Comparison of ENCODE assay signal across 9 cellular contexts in genomic region chr3:175338775-175339535, GRCh38.
A peak's percentile ranks its signal among the peaks of the same experiment; 100 is the strongest.
DNase-seq lines count a peak whose midpoint lies in the region; ATAC-seq and TF ChIP-seq lines count a peak whose summit lies in the region.
"Had no signal": no experiment of that assay in that cellular context is flagged by ENCODE, and none has a peak within 500 bp of the region (broad histone marks: within the 10 kb centered on the region; RNA-seq: fewer than 3 reads in every experiment).

No MANE protein-coding gene starts in this region.

- H3K4me1 Mint-ChIP-seq in osteocyte (ENCODE audit: unreplicated experiment), result peaks cover 19% of the 10 kb centered on the region
- H3K4me1 Mint-ChIP-seq in stimulated activated memory B cell treated with anti-CD40 and anti-IgM and Interleukin-4, amounts not matched to agents 10 μg/mL and 1 μg/mL and 100 μg/mL, for 72 hours, result no peaks in the 10 kb centered on the region

- H3K36me3 Mint-ChIP-seq in osteocyte (ENCODE audit: unreplicated experiment), result no peaks in the 10 kb centered on the region
- no peaks in the 10 kb centered on the region for H3K36me3 Mint-ChIP-seq in stimulated activated memory B cell treated with anti-CD40 and anti-IgM and Interleukin-4, amounts not matched to agents 10 μg/mL and 1 μg/mL and 100 μg/mL, for 72 hours
- H3K36me3 Mint-ChIP-seq: brain had no signal

- H3K9me3 Mint-ChIP-seq in osteocyte (ENCODE audit: unreplicated experiment), result no peaks in the 10 kb centered on the region
- peaks cover 3% of the 10 kb centered on the region for H3K9me3 Mint-ChIP-seq in stimulated activated memory B cell treated with anti-CD40 and anti-IgM and Interleukin-4, amounts not matched to agents 10 μg/mL and 1 μg/mL and 100 μg/mL, for 72 hours
- H3K9me3 Mint-ChIP-seq: brain had no signal

- TF ChIP-seq CTCF in prostate gland (IDR thresholded peaks at IDR 0.05), result no peak
- TF ChIP-seq CTCF in osteocyte (IDR thresholded peaks at IDR 0.05), result no peak

- H3K4me3 Mint-ChIP-seq in osteocyte (ENCODE audit: unreplicated experiment), result no peak overlapping the region
- no peak overlapping the region for H3K4me3 Mint-ChIP-seq in stimulated activated memory B cell treated with anti-CD40 and anti-IgM and Interleukin-4, amounts not matched to agents 10 μg/mL and 1 μg/mL and 100 μg/mL, for 72 hours
- H3K4me3 Mint-ChIP-seq: brain had no signal

- H3K4me3 ChIP-seq in prostate gland, result no peak overlapping the region

- TF ChIP-seq POLR2A in prostate gland (IDR thresholded peaks at IDR 0.05), result no peak

- H3K27ac Mint-ChIP-seq in osteocyte (ENCODE audit: unreplicated experiment), result no peak overlapping the region
- H3K27ac Mint-ChIP-seq in stimulated activated memory B cell treated with anti-CD40 and anti-IgM and Interleukin-4, amounts not matched to agents 10 μg/mL and 1 μg/mL and 100 μg/mL, for 72 hours, result no peak overlapping the region

- WGBS in prostate gland, result 8% methylated on average over 7 of the region's 7 CpGs

- intact Hi-C loops in prostate gland (cut with DNase I), result no loop called here

- H3K27me3 Mint-ChIP-seq in osteocyte (ENCODE audit: unreplicated experiment), result no peaks in the 10 kb centered on the region
- H3K27me3 Mint-ChIP-seq in stimulated activated memory B cell treated with anti-CD40 and anti-IgM and Interleukin-4, amounts not matched to agents 10 μg/mL and 1 μg/mL and 100 μg/mL, for 72 hours, result no peaks in the 10 kb centered on the region
- H3K27me3 Mint-ChIP-seq: brain had no signal

- no peaks in the 10 kb centered on the region for H3K9me3 ChIP-seq in prostate gland

- no peaks in the 10 kb centered on the region for H3K36me3 ChIP-seq in prostate gland

- DNase-seq in GM03348 (ENCODE audit: low spot score) (peak; percentile 55), NCI-H226 (peak; percentile 54), prostate gland (ENCODE audit: low spot score) (peak; percentile 60), osteocyte (ENCODE audit: extremely low spot score, unreplicated experiment) (no peak)

- no peaks in the 10 kb centered on the region for H3K4me1 ChIP-seq in prostate gland (replicated peaks)

- no peaks in the 10 kb centered on the region for H3K27me3 ChIP-seq in prostate gland (replicated peaks; ENCODE audit: insufficient read depth)

- peak overlapping the region in 1 of 2 donors; percentile 45 for H3K27ac ChIP-seq in prostate gland

- peak; percentile 96 for ATAC-seq in esophagus mucosa
- ATAC-seq in GM18517 (IDR thresholded peaks at IDR 0.05; ENCODE audit: unreplicated experiment), result no peak
- ATAC-seq in GM19035 (IDR thresholded peaks at IDR 0.05; ENCODE audit: unreplicated experiment), result no peak
- ATAC-seq in stimulated activated memory B cell treated with anti-CD40 and anti-IgM and Interleukin-4, amounts not matched to agents 10 μg/mL and 1 μg/mL and 100 μg/mL, for 72 hours, result no peak
